17 cellular contexts compared by ENCODE assay signal in the genomic region with DNA sequence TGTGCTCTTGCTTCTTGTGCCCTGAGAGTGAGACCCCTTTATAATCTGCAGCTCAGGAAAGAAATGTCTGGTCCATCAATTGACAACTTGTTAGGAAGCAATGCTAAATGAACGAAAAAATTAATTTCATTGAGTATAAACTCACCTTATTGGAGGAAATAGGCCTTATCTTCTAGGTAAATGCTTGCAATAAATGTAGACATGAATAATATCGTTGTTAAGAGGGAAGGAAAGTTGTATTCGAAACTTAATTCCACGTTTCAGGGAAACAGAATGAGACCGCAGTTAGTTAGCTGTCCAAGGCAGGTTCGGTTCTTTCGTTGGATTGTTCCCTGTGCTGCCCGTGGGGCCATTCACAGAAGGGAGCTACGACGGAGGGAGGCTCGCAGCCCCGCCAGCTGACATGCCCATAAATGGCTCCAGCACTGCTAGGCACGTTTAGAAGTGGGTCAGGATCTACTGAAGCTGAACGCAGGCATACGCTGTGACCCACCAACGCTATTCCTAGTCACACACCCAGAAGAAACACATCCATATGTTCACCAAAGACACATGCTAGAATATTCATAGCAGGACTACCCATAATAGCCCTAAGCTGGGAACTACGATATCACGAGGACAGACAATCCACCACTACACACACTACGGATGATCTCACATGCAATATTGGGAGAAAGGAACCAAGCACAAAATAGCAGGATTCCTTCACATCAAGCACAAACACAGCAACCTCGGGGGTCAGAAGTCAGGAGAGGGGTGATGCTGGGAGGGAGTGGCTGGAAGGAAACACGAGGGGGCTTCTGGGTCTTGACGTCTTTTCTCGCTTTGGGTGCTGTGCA. TPM values are rescaled to one million over a fixed set of nuclear protein-coding genes. Genes with fewer than 3 reads are reported as not detected.
A peak's percentile ranks its signal among the peaks of the same experiment; 100 is the strongest.
DNase-seq lines count a peak whose midpoint lies in the region; ATAC-seq, FAIRE-seq and TF ChIP-seq lines count a peak whose summit lies in the region.
"Had no signal": no experiment of that assay in that cellular context is flagged by ENCODE, and none has a peak within 500 bp of the region (broad histone marks: within the 10 kb centered on the region; RNA-seq: fewer than 3 reads in every experiment).

No MANE protein-coding gene starts in this region.

- no peaks in the 10 kb centered on the region for H3K9me3 Mint-ChIP-seq in GM23338
- H3K9me3 Mint-ChIP-seq: activated CD4-positive, alpha-beta T cell treated with anti-CD3 and anti-CD28 coated beads, Interleukin-2, amount 10 ng/mL, durations not matched to agents 7 days and 5 days; immature natural killer cell; nephron progenitor cell; stimulated activated effector memory CD8-positive, alpha-beta T cell treated with anti-CD3 and anti-CD28 coated beads, Interleukin-12 subunit alpha, Interleukin-12 subunit beta, amount 100 ng/mL, for 72 hours had no signal

- H3K4me1 ChIP-seq in GM23338 (ENCODE audit: insufficient read depth): peaks cover 14% of the 10 kb centered on the region; the same call in 1 of the 2 replicates
- H3K4me1 ChIP-seq in K562 (replicated peaks in 1 of 2; ENCODE audit: control insufficient read depth in 2 of 2, insufficient read depth in 2 of 2, low read length in 2 of 2): no peaks in the 10 kb centered on the region; a peak in 2 of 5 replicates
- peaks cover 0 to 4% of the 10 kb centered on the region in 2 donors for H3K4me1 ChIP-seq in right atrium auricular region
- H3K4me1 ChIP-seq in prostate gland (replicated peaks): no peaks in the 10 kb centered on the region

- no peaks in the 10 kb centered on the region; the same call in 2 of the 3 replicates for H3K36me3 Mint-ChIP-seq in GM23338 (ENCODE audit: low read depth)
- H3K36me3 Mint-ChIP-seq: stimulated activated effector memory CD8-positive, alpha-beta T cell treated with anti-CD3 and anti-CD28 coated beads, Interleukin-12 subunit alpha, Interleukin-12 subunit beta, amount 100 ng/mL, for 72 hours had no signal

- H3K4me3 ChIP-seq in GM23338: no peak overlapping the region
- H3K4me3 ChIP-seq in K562: no peak overlapping the region
- H3K4me3 ChIP-seq in right atrium auricular region: no peak overlapping the region
- H3K4me3 ChIP-seq in prostate gland: no peak overlapping the region

- no peaks in the 10 kb centered on the region for H3K9me1 ChIP-seq in K562 (ENCODE audit: control insufficient read depth, insufficient read depth, low read length)

- WGBS in K562 (ENCODE audit: insufficient coverage, low coverage, missing lambda C conversion rate): 5% methylated on average over 23 of the region's 23 CpGs
- WGBS in prostate gland: 66% methylated on average over 23 of the region's 23 CpGs

- FAIRE-seq in K562 (lab: Jason Lieb, UNC): no peak

- H3K4me1 Mint-ChIP-seq in GM23338: peaks cover 30% of the 10 kb centered on the region
- H3K4me1 Mint-ChIP-seq: immature natural killer cell had no signal

- H3K79me2 ChIP-seq in GM23338 (replicated peaks; ENCODE audit: insufficient read depth): no peaks in the 10 kb centered on the region
- H3K79me2 ChIP-seq in K562 (ENCODE audit: control insufficient read depth, insufficient read depth, low read length): no peaks in the 10 kb centered on the region

- H3K4me2 ChIP-seq in GM23338 (no peak overlapping the region), K562 (ENCODE audit: insufficient read depth, low read length) (no peak overlapping the region)

- peaks cover 4% of the 10 kb centered on the region; the same call in 1 of the 2 replicates for H3F3A ChIP-seq in GM23338 (replicated peaks; ENCODE audit: low read depth)

- no peak overlapping the region for H3K27ac ChIP-seq in GM23338 (ENCODE audit: low read depth)
- H3K27ac ChIP-seq in K562 (ENCODE audit: extremely low read depth, low read depth, low read length): no peak overlapping the region
- H3K27ac ChIP-seq in right atrium auricular region: peak overlapping the region in 1 of 2 donors; percentile 5
- no peak overlapping the region for H3K27ac ChIP-seq in prostate gland

- CTCF ChIA-PET in K562 (lab: Yijun Ruan, JAX; ENCODE audit: low intra/inter-chr PET ratio): no interaction called here

- H3K36me3 ChIP-seq in GM23338 (ENCODE audit: insufficient read depth): no peaks in the 10 kb centered on the region
- no peaks in the 10 kb centered on the region for H3K36me3 ChIP-seq in K562 (ENCODE audit: control insufficient read depth, insufficient read depth, low read length)
- H3K36me3 ChIP-seq in right atrium auricular region: no peaks in the 10 kb centered on the region
- H3K36me3 ChIP-seq in prostate gland: no peaks in the 10 kb centered on the region

- no peak overlapping the region for H2AFZ ChIP-seq in GM23338
- H2AFZ ChIP-seq in K562 (ENCODE audit: low read depth, low read length): no peak overlapping the region

- H3K9ac ChIP-seq in K562 (ENCODE audit: insufficient read depth in 1 of 2, low read depth in 2 of 2, low read length in 2 of 2): no peak overlapping the region

- H3K27me3 Mint-ChIP-seq in GM23338 (ENCODE audit: insufficient read depth, low read depth, poor library complexity): peaks cover 7% of the 10 kb centered on the region

- H3K4me3 Mint-ChIP-seq in GM23338: no peak overlapping the region
- H3K4me3 Mint-ChIP-seq: activated CD4-positive, alpha-beta T cell treated with anti-CD3 and anti-CD28 coated beads, Interleukin-2, amount 10 ng/mL, durations not matched to agents 7 days and 5 days; immature natural killer cell; nephron progenitor cell; stimulated activated effector memory CD8-positive, alpha-beta T cell treated with anti-CD3 and anti-CD28 coated beads, Interleukin-12 subunit alpha, Interleukin-12 subunit beta, amount 100 ng/mL, for 72 hours had no signal

- no TSS peak for BruUV-seq in K562 (replicated peaks; lab: Mats Ljungman, UMichigan)

- TF ChIP-seq CTCF in GM23338 (conservative IDR thresholded peaks at IDR 0.05; ENCODE audit: low read depth in 2 of 2): no peak
- TF ChIP-seq CTCF in K562 (IDR thresholded peaks at IDR 0.05 in 2 of 3, conservative IDR thresholded peaks at IDR 0.05 in 1 of 3; ENCODE audit: insufficient read depth in 2 of 3, low read depth in 1 of 3, low read length in 3 of 3): no peak
- no peak for TF ChIP-seq CTCF in right atrium auricular region (IDR thresholded peaks at IDR 0.05)
- TF ChIP-seq CTCF in prostate gland (IDR thresholded peaks at IDR 0.05): no peak

- in situ Hi-C loops in K562 (cut with MboI): no loop called here

- TF ChIP-seq POLR2A in K562 (conservative IDR thresholded peaks at IDR 0.05) (no peak), prostate gland (IDR thresholded peaks at IDR 0.05) (no peak)

- no peaks in the 10 kb centered on the region for H3K9me3 ChIP-seq in K562 (replicated peaks; ENCODE audit: control insufficient read depth, insufficient read depth, low read depth, low read length)
- no peaks in the 10 kb centered on the region for H3K9me3 ChIP-seq in right atrium auricular region
- no peaks in the 10 kb centered on the region for H3K9me3 ChIP-seq in prostate gland

- H4K20me1 ChIP-seq in GM23338 (replicated peaks; ENCODE audit: insufficient read depth) (no peaks in the 10 kb centered on the region), K562 (replicated peaks; ENCODE audit: control insufficient read depth, insufficient read depth, low read length) (0 out of 2 replicates have a peak, but pooled peaks cover 11% of the 10 kb centered on the region)

- DNase-seq in GM23338 (ENCODE audit: low spot score) (no peak), K562 (ENCODE audit: extremely low read depth in 1 of 4, low spot score in 3 of 4) (no peak), right atrium auricular region (ENCODE audit: low spot score) (peak; percentile 50), prostate gland (ENCODE audit: low spot score) (peak; percentile 4), NCI-H2227 treated with DMSO at 0.1 percent for 48 hours (lab: John Stamatoyannopoulos, UW) (no peak), NCI-H510A (lab: John Stamatoyannopoulos, UW) (no peak), SW 1271 (lab: John Stamatoyannopoulos, UW) (no peak)
- DNase-seq: activated CD4-positive, alpha-beta T cell treated with anti-CD3 and anti-CD28 coated beads, Interleukin-2, amount 10 ng/mL, durations not matched to agents 7 days and 5 days; activated CD8-positive, alpha-beta memory T cell treated with anti-CD3 and anti-CD28 coated beads, Interleukin-2, amount 50 U/mL, for 48 hours; activated gamma-delta T cell; amniotic stem cell; immature natural killer cell; NCI-H187; NCI-H510A treated with DMSO at 0.1 percent for 48 hours; nephron progenitor cell had no signal

- no peak for TF ChIP-seq EP300 in K562 (IDR thresholded peaks at IDR 0.05; ENCODE audit: low read length)

- H3K27me3 ChIP-seq in GM23338 (ENCODE audit: insufficient read depth) (no peaks in the 10 kb centered on the region), K562 (ENCODE audit: control insufficient read depth in 2 of 2, insufficient read depth in 2 of 2, low read length in 2 of 2) (peaks cover 68 to 80% of the 10 kb centered on the region in 2 experiments), right atrium auricular region (no peaks in the 10 kb centered on the region), prostate gland (replicated peaks; ENCODE audit: insufficient read depth) (no peaks in the 10 kb centered on the region)

- POLR2A ChIA-PET in K562 (lab: Yijun Ruan, JAX): interaction anchor here (0.7 to 2.0 kb wide), 5 partner anchors 22 to 504 kb away, joined by 3 to 6 read pairs (median 4); no protein-coding TSS in a partner anchor

- intact Hi-C loops in K562 (cut with micrococcal nuclease): no loop called here
- intact Hi-C loops in prostate gland (cut with DNase I): loop anchor here (2.0 kb wide), 1 partner anchor 289 kb away; no protein-coding TSS in a partner anchor

- no peak overlapping the region for H3K27ac Mint-ChIP-seq in GM23338
- H3K27ac Mint-ChIP-seq: activated CD4-positive, alpha-beta T cell treated with anti-CD3 and anti-CD28 coated beads, Interleukin-2, amount 10 ng/mL, durations not matched to agents 7 days and 5 days; immature natural killer cell; nephron progenitor cell; stimulated activated effector memory CD8-positive, alpha-beta T cell treated with anti-CD3 and anti-CD28 coated beads, Interleukin-12 subunit alpha, Interleukin-12 subunit beta, amount 100 ng/mL, for 72 hours had no signal

- ATAC-seq in GM23338 (peak; percentile 7; the same call in 2 of the 3 replicates), K562 (no peak), GM19455 (IDR thresholded peaks at IDR 0.05; ENCODE audit: unreplicated experiment) (no peak)
- ATAC-seq: stimulated activated effector memory CD8-positive, alpha-beta T cell treated with anti-CD3 and anti-CD28 coated beads, Interleukin-12 subunit alpha, Interleukin-12 subunit beta, amount 100 ng/mL, for 72 hours had no signal

- no peaks in the 10 kb centered on the region for H3K9me2 ChIP-seq in GM23338 (ENCODE audit: insufficient read depth)

- no peak for TF ChIP-seq RAD21 in K562 (CRISPR knock-in tag; conservative IDR thresholded peaks at IDR 0.05 in 1 of 2, IDR thresholded peaks at IDR 0.05 in 1 of 2)

RNA-seq across cellular contexts. Expression of a gene that starts 56.2 kb away (rescaled TPM):
- total RNA-seq in GM23338 (2014; rRNA removed; shearing (Covaris generic)): 91.3 and 93.6 TPM in 2 replicates
- polyA plus RNA-seq in GM23338 (2016; fragmentation: Nextera tagmentation; extraction: Ambion mirVana) (41.9 and 50.6 TPM in 2 replicates), K562 (2011; rRNA removed) (170 and 197 TPM in 2 replicates), K562 (2014; fragmentation: Illumina TruSeq; extraction: Trizol) (160 and 197 TPM in 2 replicates), K562 (2014; fragmentation: Nextera tagmentation; extraction: Ambion mirVana) (100 to 1,000 TPM; 203 to 217 TPM), K562 (2014; rRNA removed) (144 and 147 TPM in 2 replicates)
- 218 and 419 TPM in 2 replicates for total RNA-seq in K562 (2011; cell fraction: chromatin; rRNA removed; ENCODE audit: low replicate concordance)
- total RNA-seq in K562 (2011; cell fraction: nucleolus; rRNA removed): 192 and 198 TPM in 2 replicates
- total RNA-seq in K562 (2011; cell fraction: nucleoplasm; rRNA removed): 268 and 304 TPM in 2 replicates
- total RNA-seq in K562 (2014; rRNA removed) (102 and 116 TPM in 2 replicates), K562 (2014; rRNA removed; fragmentation: Illumina TruSeq; extraction: Trizol) (205 and 234 TPM in 2 replicates), K562 (2015; rRNA removed; fragmentation: Illumina TruSeq; extraction: Trizol) (177 and 192 TPM in 2 replicates), K562 (2021) (229 and 235 TPM in 2 replicates), right atrium auricular region (10 to 100 TPM; 10.5 to 15.3 TPM), prostate gland (10 to 100 TPM; 28.7 to 36.4 TPM)
- polyA plus RNA-seq in K562 (2011; cell fraction: cytosol; rRNA removed): 90.3 and 164 TPM in 2 replicates
- polyA plus RNA-seq in K562 (2011; cell fraction: nucleus; rRNA removed): 137 and 143 TPM in 2 replicates
- 106 and 154 TPM in 2 replicates for polyA plus RNA-seq in K562 (2012)
- 186 and 194 TPM in 2 replicates for polyA minus RNA-seq in K562 (2011; rRNA and poly(A)+ RNA removed)
- polyA minus RNA-seq in K562 (2011; cell fraction: cytosol; rRNA and poly(A)+ RNA removed): 95.8 and 96.2 TPM in 2 replicates
- 102 and 157 TPM in 2 replicates for polyA minus RNA-seq in K562 (2011; cell fraction: nucleus; rRNA and poly(A)+ RNA removed)

Comparison
In these comparisons a context has a peak if more than half of its experiments do, and no peak if none do; other contexts are left out.
1. DNase-seq: peak in right atrium auricular region (single experiment) and prostate gland (single experiment); none in GM23338 (single experiment), K562 (0 of 4), NCI-H2227 treated with DMSO at 0.1 percent for 48 hours (single experiment), NCI-H510A (single experiment) and SW 1271 (0 of 2).